ENCODE assay signal across 9 cellular contexts in genomic region chr3:50503504-50503903, GRCh38. TPM values are rescaled to one million over a fixed set of nuclear protein-coding genes. Genes with fewer than 3 reads are reported as not detected.
DNase-seq lines count a peak whose midpoint lies in the region; ATAC-seq and TF ChIP-seq lines count a peak whose summit lies in the region.
"Had no signal": no experiment of that assay in that cellular context is flagged by ENCODE, and none has a peak within 500 bp of the region (broad histone marks: within the 10 kb centered on the region; RNA-seq: fewer than 3 reads in every experiment).

TSS of gene CACNA2D2 (minus strand) at chr3:50503634. CDS start at chr3:50503423, 211 bp downstream.

- H3K79me2 ChIP-seq in mammary epithelial cell (ENCODE audit: insufficient read depth, low read length): no peaks in the 10 kb centered on the region

- H3K4me2 ChIP-seq in mammary epithelial cell (ENCODE audit: insufficient read depth, low read depth, low read length): peak within 1 kb of the TSS; percentile 68

- H3K4me3 Mint-ChIP-seq in WTC11: peak within 1 kb of the TSS; percentile 73

- dilution Hi-C loops in mammary epithelial cell (cut with HindIII; ENCODE audit: low sequenced_read_pairs): no loop called here

- peak; percentile 8 for DNase-seq in A172 (ENCODE audit: low spot score)
- no peak for DNase-seq in HFF-Myc (ENCODE audit: extremely low read depth, low read depth)
- DNase-seq in WTC11 (ENCODE audit: low spot score): peak; percentile 79
- DNase-seq in mammary epithelial cell: peak; percentile 14
- peak; percentile 48 to 58 for DNase-seq in stimulated activated CD4-positive, alpha-beta T cell treated with anti-CD3 and anti-CD28 coated beads, Interleukin-4, amount 100 ng/mL, for 4 hours

- H3K9me3 ChIP-seq in mammary epithelial cell (replicated peaks; ENCODE audit: insufficient read depth, low read length): no peaks in the 10 kb centered on the region
- no peaks in the 10 kb centered on the region for H3K9me3 ChIP-seq in liver (ENCODE audit: control insufficient read depth in 4 of 4, low read length in 3 of 4)

- WGBS in mammary epithelial cell (ENCODE audit: low coverage, missing lambda C conversion rate): no CpG with 5 or more reads among the region's 53 CpGs
- WGBS in liver: 3% methylated on average over 53 of the region's 53 CpGs

- no peak for TF ChIP-seq RAD21 in liver (IDR thresholded peaks at IDR 0.05)

- H3K27me3 ChIP-seq in mammary epithelial cell (ENCODE audit: insufficient read depth, low read length) (peaks cover 22% of the 10 kb centered on the region), liver (ENCODE audit: control insufficient read depth in 4 of 4, insufficient read depth in 4 of 4, low read length in 3 of 4) (peaks cover 0 to 8% (median 4%) of the 10 kb centered on the region in 4 donors)

- H3K4me1 ChIP-seq in mammary epithelial cell (ENCODE audit: insufficient read depth, low read length) (peaks cover 3% of the 10 kb centered on the region), liver (ENCODE audit: control insufficient read depth in 4 of 4, insufficient read depth in 4 of 4, low read length in 3 of 4) (peaks cover 6 to 9% (median 8%) of the 10 kb centered on the region in 4 donors)

- no TSS peak for BruUV-seq in mammary epithelial cell (replicated peaks; lab: Mats Ljungman, UMichigan)

- H3K36me3 Mint-ChIP-seq in WTC11: no peaks in the 10 kb centered on the region

- peak within 1 kb of the TSS; percentile 18 for H2AFZ ChIP-seq in mammary epithelial cell (ENCODE audit: low read depth, low read length)

- peak within 1 kb of the TSS; percentile 17; the same call in 1 of the 2 replicates for H3K4me3 ChIP-seq in HFF-Myc (replicated peaks; ENCODE audit: low read depth, low read length)
- H3K4me3 ChIP-seq in mammary epithelial cell (replicated peaks in 1 of 3; ENCODE audit: insufficient read depth in 1 of 3, low read depth in 2 of 3, low read length in 3 of 3): peak within 1 kb of the TSS in 1 of 3 experiments; percentile 2
- peak within 1 kb of the TSS in 2 of 3 donors; percentile 14 to 63 for H3K4me3 ChIP-seq in liver (ENCODE audit: low read depth in 1 of 3, low read length in 3 of 3)

- no peaks in the 10 kb centered on the region for H4K20me1 ChIP-seq in mammary epithelial cell (ENCODE audit: insufficient read depth, low read length)

- H3K36me3 ChIP-seq in mammary epithelial cell (ENCODE audit: insufficient read depth, low read length): no peaks in the 10 kb centered on the region
- no peaks in the 10 kb centered on the region for H3K36me3 ChIP-seq in liver (ENCODE audit: control insufficient read depth in 4 of 4, insufficient read depth in 3 of 4, low read depth in 1 of 4, low read length in 3 of 4)

- intact Hi-C loops in mammary epithelial cell (cut with micrococcal nuclease): no loop called here

- peaks cover 37% of the 10 kb centered on the region for H3K27me3 Mint-ChIP-seq in WTC11 (ENCODE audit: low read depth)

- H3K9me3 Mint-ChIP-seq in WTC11: no peaks in the 10 kb centered on the region

- no peak within 1 kb of the TSS for H3K27ac Mint-ChIP-seq in WTC11

- ATAC-seq in WTC11 (peak; percentile 80), HG03280 (IDR thresholded peaks at IDR 0.05; ENCODE audit: unreplicated experiment) (no peak), GM21423 (IDR thresholded peaks at IDR 0.05; ENCODE audit: unreplicated experiment) (no peak)

- H3K27ac ChIP-seq in mammary epithelial cell (ENCODE audit: insufficient read depth, low read depth, low read length): no peak within 1 kb of the TSS
- H3K27ac ChIP-seq in liver (ENCODE audit: low read depth in 1 of 2, low read length in 2 of 2): no peak within 1 kb of the TSS

- peaks cover 17% of the 10 kb centered on the region for H3K4me1 Mint-ChIP-seq in WTC11

- POLR2A ChIA-PET in WTC11 (lab: Charles Lee): no interaction called here

- in situ Hi-C loops in mammary epithelial cell (cut with MboI; ENCODE audit: low sequenced_read_pairs in 2 of 2): no loop called here

- TF ChIP-seq CTCF in HFF-Myc (IDR thresholded peaks at IDR 0.05; ENCODE audit: low read depth, low read length, missing control alignments) (no peak), WTC11 (IDR thresholded peaks at IDR 0.05) (no peak), mammary epithelial cell (conservative IDR thresholded peaks at IDR 0.05 in 1 of 2, IDR thresholded peaks at IDR 0.05 in 1 of 2; ENCODE audit: extremely low read depth in 1 of 2, insufficient read depth in 1 of 2, low read depth in 1 of 2, low read length in 2 of 2) (no peak), liver (IDR thresholded peaks at IDR 0.05; ENCODE audit: low read depth, low read length, missing input control) (no peak)

- H3K9ac ChIP-seq in mammary epithelial cell (ENCODE audit: insufficient read depth, low read length): no peak within 1 kb of the TSS
- H3K9ac ChIP-seq in liver (ENCODE audit: low read depth in 1 of 2, low read length in 2 of 2): no peak within 1 kb of the TSS

- CTCF ChIA-PET in WTC11 (lab: Charles Lee) (interaction anchor here (0.9 to 3.1 kb wide), 10 partner anchors 13 to 153 kb away, joined by 3 to 16 read pairs (median 6); partner anchors contain the start of genes CYB561D2, HEMK1 and NPRL2), mammary epithelial cell (lab: Charles Lee; ENCODE audit: low non-redundant PET) (no interaction called here)

TF ChIP-seq in WTC11, 78 proteins besides CTCF, POLR2A, EP300 and RAD21:
- 0 out of 2 replicates have a peak, but pooled peaks have one; percentile 29 for TF ChIP-seq PRRX2 (CRISPR knock-in tag; IDR thresholded peaks at IDR 0.05)
- no peak for TF ChIP-seq ZNF416 (CRISPR knock-in tag; IDR thresholded peaks at IDR 0.05)
- TF ChIP-seq SP1 (CRISPR knock-in tag; conservative IDR thresholded peaks at IDR 0.05): peak; percentile 38; the same call in 1 of the 2 replicates

TF ChIP-seq in liver, 16 proteins besides CTCF, POLR2A, EP300 and RAD21:
- TF ChIP-seq SP1 (IDR thresholded peaks at IDR 0.05) (no peak), HNF4G (IDR thresholded peaks at IDR 0.05) (no peak), TAF1 (conservative IDR thresholded peaks at IDR 0.05) (no peak), FOXA2 (IDR thresholded peaks at IDR 0.05) (no peak), REST (IDR thresholded peaks at IDR 0.05) (no peak), FOXA1 (IDR thresholded peaks at IDR 0.05) (no peak), YY1 (IDR thresholded peaks at IDR 0.05) (no peak), EGR1 (IDR thresholded peaks at IDR 0.05; ENCODE audit: low read depth in 2 of 2) (no peak), HNF4A (conservative IDR thresholded peaks at IDR 0.05) (no peak), MAX (IDR thresholded peaks at IDR 0.05) (no peak), RXRA (IDR thresholded peaks at IDR 0.05) (no peak), GABPA (IDR thresholded peaks at IDR 0.05 in 1 of 2, conservative IDR thresholded peaks at IDR 0.05 in 1 of 2) (no peak), ATF3 (IDR thresholded peaks at IDR 0.05) (no peak), ZBTB33 (IDR thresholded peaks at IDR 0.05) (no peak), NR2F2 (IDR thresholded peaks at IDR 0.05) (no peak), JUND (IDR thresholded peaks at IDR 0.05) (no peak)

RNA-seq across cellular contexts. Expression of gene CACNA2D2, which starts in this region (rescaled TPM):
- total RNA-seq in A172 (2014; rRNA removed; shearing (Covaris generic)): 0.22 and 0.26 TPM in 2 replicates
- total RNA-seq in WTC11 (2021) (22.0 to 23.4 TPM (median 22.3 TPM) in 3 replicates), mammary epithelial cell (under 1 TPM in 1 of 2 donors, not detected in 1; 0.16 TPM), liver (under 1 TPM; 0.17 to 0.19 TPM)
- polyA plus RNA-seq in mammary epithelial cell (0.03 TPM), liver (under 1 TPM; 0.10 to 0.14 TPM)
- polyA minus RNA-seq in mammary epithelial cell: not detected
- total RNA-seq: fibroblast of villous mesenchyme had no signal

Comparison
In these comparisons a context has a peak if more than half of its experiments do, and no peak if none do; other contexts are left out.
1. RNA of gene CACNA2D2 (total RNA-seq): 22.0 to 23.4 TPM in WTC11; 0.22 to 0.26 TPM in A172, 0.17 to 0.19 TPM in liver and 0.16 TPM in mammary epithelial cell; every median in the first group is over 10 times any median in the second.
2. Peak in DNase-seq in A172; RNA of the gene not detected or under 1 TPM.
3. Peak in DNase-seq and H3K4me2 ChIP-seq in mammary epithelial cell; RNA of the gene not detected or under 1 TPM.